In genomic region chr4:915595-915994, GRCh38 we compare ENCODE assay signal across 10 cellular contexts. TPM values are rescaled to one million over a fixed set of nuclear protein-coding genes. Genes with fewer than 3 reads are reported as not detected.
A peak's percentile ranks its signal among the peaks of the same experiment; 100 is the strongest.
DNase-seq lines count a peak whose midpoint lies in the region; ATAC-seq and TF ChIP-seq lines count a peak whose summit lies in the region.
"Had no signal": no experiment of that assay in that cellular context is flagged by ENCODE, and none has a peak within 500 bp of the region (broad histone marks: within the 10 kb centered on the region; RNA-seq: fewer than 3 reads in every experiment).

No MANE protein-coding gene starts in this region.

- DNase-seq in CD1c-positive myeloid dendritic cell (ENCODE audit: extremely low spot score) (peak; percentile 63), naive B cell (no peak), SJCRH30 (no peak), NCI-H2107 (lab: John Stamatoyannopoulos, UW) (no peak), cerebellar nuclear complex (lab: John Stamatoyannopoulos, UW) (no peak)
- no peak for DNase-seq in activated CD8-positive, alpha-beta memory T cell treated with anti-CD3 and anti-CD28 coated beads, Interleukin-2, amount 50 U/mL, for 4 hours
- DNase-seq: colonic mucosa, DMS79 treated with DMSO at 0.1 percent for 48 hours had no signal

- peak overlapping the region; percentile 69 for H3K4me3 Mint-ChIP-seq in activated naive CD8-positive, alpha-beta T cell
- H3K4me3 Mint-ChIP-seq in naive B cell = peak overlapping the region; percentile 53 to 90 (median 80)

- H3K4me1 ChIP-seq in Loucy (ENCODE audit: insufficient read depth, low read length, poor library complexity, severe bottlenecking) = peaks cover 21% of the 10 kb centered on the region
- no peaks in the 10 kb centered on the region for H3K4me1 ChIP-seq in SJCRH30
- H3K4me1 ChIP-seq: colonic mucosa had no signal

- H3K9me3 Mint-ChIP-seq in activated naive CD8-positive, alpha-beta T cell (ENCODE audit: low read depth) = peaks cover 9% of the 10 kb centered on the region
- peaks cover 0 to 4% (median 0%) of the 10 kb centered on the region in 7 donors for H3K9me3 Mint-ChIP-seq in naive B cell

- H3K36me3 Mint-ChIP-seq in activated naive CD8-positive, alpha-beta T cell = peaks cover 7% of the 10 kb centered on the region
- peaks cover 0 to 7% of the 10 kb centered on the region in 2 donors for H3K36me3 Mint-ChIP-seq in naive B cell

- H2AFZ ChIP-seq in Loucy (ENCODE audit: low read length) = no peak overlapping the region

- H3K27ac ChIP-seq in SJCRH30 = no peak overlapping the region
- H3K27ac ChIP-seq: colonic mucosa had no signal

- H3K27ac Mint-ChIP-seq in activated naive CD8-positive, alpha-beta T cell = peak overlapping the region; percentile 16
- H3K27ac Mint-ChIP-seq in naive B cell = peak overlapping the region in 5 of 6 donors; percentile 5 to 81 (median 79)

- H3K79me2 ChIP-seq in Loucy (ENCODE audit: insufficient read depth, low read length) = peaks cover 75% of the 10 kb centered on the region

- peak overlapping the region; percentile 68 for H3K4me2 ChIP-seq in Loucy (ENCODE audit: low read depth, low read length, poor library complexity, severe bottlenecking)

- H3F3A ChIP-seq in Loucy (ENCODE audit: low read depth) = no peaks in the 10 kb centered on the region

- H3K4me3 ChIP-seq in Loucy (ENCODE audit: low read length, poor library complexity, severe bottlenecking) (peak overlapping the region; percentile 35), SJCRH30 (no peak overlapping the region)
- H3K4me3 ChIP-seq: colonic mucosa had no signal

- ATAC-seq in naive B cell (ENCODE audit: low read depth in 2 of 2) = peak; percentile 59 to 67

- H3K27me3 ChIP-seq in Loucy (ENCODE audit: insufficient read depth, low read length, poor library complexity, severe bottlenecking) = no peaks in the 10 kb centered on the region
- no peaks in the 10 kb centered on the region for H3K27me3 ChIP-seq in SJCRH30
- H3K27me3 ChIP-seq: colonic mucosa had no signal

- H3K9ac ChIP-seq in Loucy (ENCODE audit: low read depth, low read length, poor library complexity, severe bottlenecking) = peak overlapping the region; percentile 24

- H3K36me3 ChIP-seq in Loucy (ENCODE audit: insufficient read depth, low read length) (peaks cover 27% of the 10 kb centered on the region; the same call in 1 of the 2 replicates), SJCRH30 (peaks cover 8% of the 10 kb centered on the region)

- H3K27me3 Mint-ChIP-seq in activated naive CD8-positive, alpha-beta T cell = no peaks in the 10 kb centered on the region
- no peaks in the 10 kb centered on the region for H3K27me3 Mint-ChIP-seq in naive B cell

- H3K9me2 ChIP-seq in Loucy (replicated peaks; ENCODE audit: low read depth, low read length) = no peaks in the 10 kb centered on the region

- H4K20me1 ChIP-seq in Loucy (ENCODE audit: insufficient read depth, low read length, poor library complexity, severe bottlenecking) = peaks cover 44% of the 10 kb centered on the region

- no peak for TF ChIP-seq CTCF in Loucy (conservative IDR thresholded peaks at IDR 0.05; ENCODE audit: low read length)

- H3K4me1 Mint-ChIP-seq in activated naive CD8-positive, alpha-beta T cell (ENCODE audit: low read depth) = peaks cover 44% of the 10 kb centered on the region
- H3K4me1 Mint-ChIP-seq in naive B cell = peaks cover 53 to 62% (median 61%) of the 10 kb centered on the region in 3 donors

- H3K9me3 ChIP-seq in Loucy (ENCODE audit: insufficient read depth, low read depth, low read length) (no peaks in the 10 kb centered on the region), SJCRH30 (replicated peaks) (peaks cover 5% of the 10 kb centered on the region; the same call in 1 of the 2 replicates)
- H3K9me3 ChIP-seq: colonic mucosa had no signal

RNA-seq across cellular contexts. Expression of gene GAK, which starts 16.5 kb away (rescaled TPM):
- polyA plus RNA-seq in naive B cell (ENCODE audit: low read depth in 6 of 6) = 10 to 100 TPM; 28.5 to 71.3 (median 48.1) TPM
- 74.2 and 81.1 TPM in 2 replicates for total RNA-seq in SJCRH30 (2014; rRNA removed; shearing (Covaris generic))

RNA-seq across cellular contexts. Expression of gene TMEM175, which starts 16.7 kb away (rescaled TPM):
- 10 to 100 TPM; 18.7 to 38.8 (median 24.1) TPM for polyA plus RNA-seq in naive B cell (ENCODE audit: low read depth in 6 of 6)
- 4.3 and 6.8 TPM in 2 replicates for total RNA-seq in SJCRH30 (2014; rRNA removed; shearing (Covaris generic))

RNA-seq across cellular contexts. Expression of gene DGKQ, which starts 57.8 kb away (rescaled TPM):
- polyA plus RNA-seq in naive B cell (ENCODE audit: low read depth in 6 of 6) = 10 to 100 TPM in 1 of 6 donors, 1 to 10 TPM in 5; 1.6 to 11.9 (median 4.1) TPM
- 2.4 and 2.8 TPM in 2 replicates for total RNA-seq in SJCRH30 (2014; rRNA removed; shearing (Covaris generic))
